3 cellular contexts compared by ENCODE assay signal in the genomic region with DNA sequence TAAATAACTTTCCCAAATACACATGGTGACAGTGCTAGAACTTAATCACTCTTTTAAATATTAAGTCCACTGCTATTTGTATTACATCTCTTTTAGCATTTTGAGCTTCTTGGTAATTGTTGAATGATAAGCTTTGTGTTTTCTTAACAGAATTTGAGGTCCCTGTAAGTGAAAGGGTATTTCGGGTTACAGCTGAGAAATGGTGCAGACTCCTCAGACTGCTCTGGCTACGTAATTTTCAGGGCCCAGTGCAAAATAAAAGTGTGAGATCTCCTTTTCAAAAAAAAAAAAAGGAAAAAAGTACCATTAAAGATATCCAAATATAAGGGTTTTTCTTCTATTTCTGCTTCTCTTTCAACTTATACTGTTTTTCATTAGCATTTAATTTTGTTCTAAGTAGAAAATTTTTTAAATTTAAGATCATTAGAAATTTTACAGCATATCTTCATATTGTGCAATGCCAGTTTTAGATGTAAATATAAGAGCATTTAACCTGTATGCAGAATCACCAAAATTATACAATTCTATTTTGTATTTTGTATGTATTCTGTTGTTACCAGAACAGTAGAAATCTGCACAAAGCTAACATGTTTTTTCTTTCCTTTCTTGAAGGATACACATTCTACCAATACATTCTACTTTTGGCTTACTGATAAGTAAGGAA.
TF ChIP-seq lines count a peak whose summit lies in the region.

No MANE protein-coding gene starts in this region.

TF ChIP-seq in IMR-90, 13 proteins besides CTCF, POLR2A, EP300 and RAD21:
- TF ChIP-seq MAZ (IDR thresholded peaks at IDR 0.05; ENCODE audit: borderline replicate concordance, low read depth, low read length): no peak
- TF ChIP-seq CHD1 (IDR thresholded peaks at IDR 0.05; ENCODE audit: low read depth, low read length): no peak
- TF ChIP-seq SMC3 (IDR thresholded peaks at IDR 0.05; ENCODE audit: low read depth, low read length): no peak
- no peak for TF ChIP-seq MAFK (IDR thresholded peaks at IDR 0.05; ENCODE audit: low read depth, low read length)
- TF ChIP-seq RFX5 (IDR thresholded peaks at IDR 0.05; ENCODE audit: low read depth, low read length): no peak
- TF ChIP-seq CEBPB (IDR thresholded peaks at IDR 0.05; ENCODE audit: low read depth, low read length): peak; percentile 35; the same call in 1 of the 2 replicates
- no peak for TF ChIP-seq RCOR1 (IDR thresholded peaks at IDR 0.05; ENCODE audit: insufficient replicate concordance, low read length)
- TF ChIP-seq NFE2L2 (IDR thresholded peaks at IDR 0.05; ENCODE audit: low read depth, low read length): no peak
- no peak for TF ChIP-seq BHLHE40 (IDR thresholded peaks at IDR 0.05; ENCODE audit: low read depth, low read length)

TF ChIP-seq in SK-N-SH, 30 proteins besides CTCF, POLR2A, EP300 and RAD21:
- TF ChIP-seq FOXJ3 (CRISPR knock-in tag; IDR thresholded peaks at IDR 0.05): no peak
- TF ChIP-seq CHD2 (IDR thresholded peaks at IDR 0.05; ENCODE audit: low read length, partially characterized antibody): no peak
- no peak for TF ChIP-seq GABPA (IDR thresholded peaks at IDR 0.05; ENCODE audit: low read depth)
- TF ChIP-seq, protein P1, sequence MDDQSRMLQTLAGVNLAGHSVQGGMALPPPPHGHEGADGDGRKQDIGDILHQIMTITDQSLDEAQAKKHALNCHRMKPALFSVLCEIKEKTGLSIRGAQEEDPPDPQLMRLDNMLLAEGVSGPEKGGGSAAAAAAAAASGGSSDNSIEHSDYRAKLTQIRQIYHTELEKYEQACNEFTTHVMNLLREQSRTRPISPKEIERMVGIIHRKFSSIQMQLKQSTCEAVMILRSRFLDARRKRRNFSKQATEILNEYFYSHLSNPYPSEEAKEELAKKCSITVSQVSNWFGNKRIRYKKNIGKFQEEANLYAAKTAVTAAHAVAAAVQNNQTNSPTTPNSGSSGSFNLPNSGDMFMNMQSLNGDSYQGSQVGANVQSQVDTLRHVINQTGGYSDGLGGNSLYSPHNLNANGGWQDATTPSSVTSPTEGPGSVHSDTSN (IDR thresholded peaks at IDR 0.05): no peak
- no peak for TF ChIP-seq GATA2 (CRISPR knock-in tag; IDR thresholded peaks at IDR 0.05)
- no peak for TF ChIP-seq ELF1 (IDR thresholded peaks at IDR 0.05)

TF ChIP-seq in GM23338, 12 proteins besides CTCF, POLR2A, EP300 and RAD21:
- TF ChIP-seq STAT1 (IDR thresholded peaks at IDR 0.05; ENCODE audit: unreplicated experiment) (no peak), CREB1 (CRISPR knock-in tag; IDR thresholded peaks at IDR 0.05; ENCODE audit: low read depth) (no peak), JUNB (IDR thresholded peaks at IDR 0.05; ENCODE audit: unreplicated experiment) (no peak), NANOG (IDR thresholded peaks at IDR 0.05; ENCODE audit: borderline replicate concordance) (no peak), ZNF331 (CRISPR knock-in tag; IDR thresholded peaks at IDR 0.05; ENCODE audit: low read depth) (no peak), ZNF114 (CRISPR knock-in tag; IDR thresholded peaks at IDR 0.05) (no peak), POLR2AphosphoS5 (IDR thresholded peaks at IDR 0.05; ENCODE audit: low read depth) (no peak), EZH2 (IDR thresholded peaks at IDR 0.05; ENCODE audit: low read depth, unreplicated experiment) (no peak), EZH2phosphoT487 (IDR thresholded peaks at IDR 0.05; ENCODE audit: unreplicated experiment) (no peak)
- TF ChIP-seq, protein P2, sequence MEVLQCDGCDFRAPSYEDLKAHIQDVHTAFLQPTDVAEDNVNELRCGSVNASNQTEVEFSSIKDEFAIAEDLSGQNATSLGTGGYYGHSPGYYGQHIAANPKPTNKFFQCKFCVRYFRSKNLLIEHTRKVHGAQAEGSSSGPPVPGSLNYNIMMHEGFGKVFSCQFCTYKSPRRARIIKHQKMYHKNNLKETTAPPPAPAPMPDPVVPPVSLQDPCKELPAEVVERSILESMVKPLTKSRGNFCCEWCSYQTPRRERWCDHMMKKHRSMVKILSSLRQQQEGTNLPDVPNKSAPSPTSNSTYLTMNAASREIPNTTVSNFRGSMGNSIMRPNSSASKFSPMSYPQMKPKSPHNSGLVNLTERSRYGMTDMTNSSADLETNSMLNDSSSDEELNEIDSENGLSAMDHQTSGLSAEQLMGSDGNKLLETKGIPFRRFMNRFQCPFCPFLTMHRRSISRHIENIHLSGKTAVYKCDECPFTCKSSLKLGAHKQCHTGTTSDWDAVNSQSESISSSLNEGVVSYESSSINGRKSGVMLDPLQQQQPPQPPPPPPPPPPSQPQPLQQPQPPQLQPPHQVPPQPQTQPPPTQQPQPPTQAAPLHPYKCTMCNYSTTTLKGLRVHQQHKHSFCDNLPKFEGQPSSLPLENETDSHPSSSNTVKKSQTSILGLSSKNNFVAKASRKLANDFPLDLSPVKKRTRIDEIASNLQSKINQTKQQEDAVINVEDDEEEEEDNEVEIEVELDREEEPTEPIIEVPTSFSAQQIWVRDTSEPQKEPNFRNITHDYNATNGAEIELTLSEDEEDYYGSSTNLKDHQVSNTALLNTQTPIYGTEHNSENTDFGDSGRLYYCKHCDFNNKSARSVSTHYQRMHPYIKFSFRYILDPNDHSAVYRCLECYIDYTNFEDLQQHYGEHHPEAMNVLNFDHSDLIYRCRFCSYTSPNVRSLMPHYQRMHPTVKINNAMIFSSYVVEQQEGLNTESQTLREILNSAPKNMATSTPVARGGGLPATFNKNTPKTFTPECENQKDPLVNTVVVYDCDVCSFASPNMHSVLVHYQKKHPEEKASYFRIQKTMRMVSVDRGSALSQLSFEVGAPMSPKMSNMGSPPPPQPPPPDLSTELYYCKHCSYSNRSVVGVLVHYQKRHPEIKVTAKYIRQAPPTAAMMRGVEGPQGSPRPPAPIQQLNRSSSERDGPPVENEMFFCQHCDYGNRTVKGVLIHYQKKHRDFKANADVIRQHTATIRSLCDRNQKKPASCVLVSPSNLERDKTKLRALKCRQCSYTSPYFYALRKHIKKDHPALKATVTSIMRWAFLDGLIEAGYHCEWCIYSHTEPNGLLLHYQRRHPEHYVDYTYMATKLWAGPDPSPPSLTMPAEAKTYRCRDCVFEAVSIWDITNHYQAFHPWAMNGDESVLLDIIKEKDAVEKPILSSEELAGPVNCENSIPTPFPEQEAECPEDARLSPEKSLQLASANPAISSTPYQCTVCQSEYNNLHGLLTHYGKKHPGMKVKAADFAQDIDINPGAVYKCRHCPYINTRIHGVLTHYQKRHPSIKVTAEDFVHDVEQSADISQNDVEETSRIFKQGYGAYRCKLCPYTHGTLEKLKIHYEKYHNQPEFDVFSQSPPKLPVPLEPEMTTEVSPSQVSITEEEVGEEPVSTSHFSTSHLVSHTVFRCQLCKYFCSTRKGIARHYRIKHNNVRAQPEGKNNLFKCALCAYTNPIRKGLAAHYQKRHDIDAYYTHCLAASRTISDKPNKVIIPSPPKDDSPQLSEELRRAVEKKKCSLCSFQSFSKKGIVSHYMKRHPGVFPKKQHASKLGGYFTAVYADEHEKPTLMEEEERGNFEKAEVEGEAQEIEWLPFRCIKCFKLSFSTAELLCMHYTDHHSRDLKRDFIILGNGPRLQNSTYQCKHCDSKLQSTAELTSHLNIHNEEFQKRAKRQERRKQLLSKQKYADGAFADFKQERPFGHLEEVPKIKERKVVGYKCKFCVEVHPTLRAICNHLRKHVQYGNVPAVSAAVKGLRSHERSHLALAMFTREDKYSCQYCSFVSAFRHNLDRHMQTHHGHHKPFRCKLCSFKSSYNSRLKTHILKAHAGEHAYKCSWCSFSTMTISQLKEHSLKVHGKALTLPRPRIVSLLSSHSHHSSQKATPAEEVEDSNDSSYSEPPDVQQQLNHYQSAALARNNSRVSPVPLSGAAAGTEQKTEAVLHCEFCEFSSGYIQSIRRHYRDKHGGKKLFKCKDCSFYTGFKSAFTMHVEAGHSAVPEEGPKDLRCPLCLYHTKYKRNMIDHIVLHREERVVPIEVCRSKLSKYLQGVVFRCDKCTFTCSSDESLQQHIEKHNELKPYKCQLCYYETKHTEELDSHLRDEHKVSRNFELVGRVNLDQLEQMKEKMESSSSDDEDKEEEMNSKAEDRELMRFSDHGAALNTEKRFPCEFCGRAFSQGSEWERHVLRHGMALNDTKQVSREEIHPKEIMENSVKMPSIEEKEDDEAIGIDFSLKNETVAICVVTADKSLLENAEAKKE (CRISPR knock-in tag; IDR thresholded peaks at IDR 0.05): no peak
- TF ChIP-seq, protein P3, sequence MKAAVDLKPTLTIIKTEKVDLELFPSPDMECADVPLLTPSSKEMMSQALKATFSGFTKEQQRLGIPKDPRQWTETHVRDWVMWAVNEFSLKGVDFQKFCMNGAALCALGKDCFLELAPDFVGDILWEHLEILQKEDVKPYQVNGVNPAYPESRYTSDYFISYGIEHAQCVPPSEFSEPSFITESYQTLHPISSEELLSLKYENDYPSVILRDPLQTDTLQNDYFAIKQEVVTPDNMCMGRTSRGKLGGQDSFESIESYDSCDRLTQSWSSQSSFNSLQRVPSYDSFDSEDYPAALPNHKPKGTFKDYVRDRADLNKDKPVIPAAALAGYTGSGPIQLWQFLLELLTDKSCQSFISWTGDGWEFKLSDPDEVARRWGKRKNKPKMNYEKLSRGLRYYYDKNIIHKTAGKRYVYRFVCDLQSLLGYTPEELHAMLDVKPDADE (IDR thresholded peaks at IDR 0.05): no peak
- TF ChIP-seq, protein P4, sequence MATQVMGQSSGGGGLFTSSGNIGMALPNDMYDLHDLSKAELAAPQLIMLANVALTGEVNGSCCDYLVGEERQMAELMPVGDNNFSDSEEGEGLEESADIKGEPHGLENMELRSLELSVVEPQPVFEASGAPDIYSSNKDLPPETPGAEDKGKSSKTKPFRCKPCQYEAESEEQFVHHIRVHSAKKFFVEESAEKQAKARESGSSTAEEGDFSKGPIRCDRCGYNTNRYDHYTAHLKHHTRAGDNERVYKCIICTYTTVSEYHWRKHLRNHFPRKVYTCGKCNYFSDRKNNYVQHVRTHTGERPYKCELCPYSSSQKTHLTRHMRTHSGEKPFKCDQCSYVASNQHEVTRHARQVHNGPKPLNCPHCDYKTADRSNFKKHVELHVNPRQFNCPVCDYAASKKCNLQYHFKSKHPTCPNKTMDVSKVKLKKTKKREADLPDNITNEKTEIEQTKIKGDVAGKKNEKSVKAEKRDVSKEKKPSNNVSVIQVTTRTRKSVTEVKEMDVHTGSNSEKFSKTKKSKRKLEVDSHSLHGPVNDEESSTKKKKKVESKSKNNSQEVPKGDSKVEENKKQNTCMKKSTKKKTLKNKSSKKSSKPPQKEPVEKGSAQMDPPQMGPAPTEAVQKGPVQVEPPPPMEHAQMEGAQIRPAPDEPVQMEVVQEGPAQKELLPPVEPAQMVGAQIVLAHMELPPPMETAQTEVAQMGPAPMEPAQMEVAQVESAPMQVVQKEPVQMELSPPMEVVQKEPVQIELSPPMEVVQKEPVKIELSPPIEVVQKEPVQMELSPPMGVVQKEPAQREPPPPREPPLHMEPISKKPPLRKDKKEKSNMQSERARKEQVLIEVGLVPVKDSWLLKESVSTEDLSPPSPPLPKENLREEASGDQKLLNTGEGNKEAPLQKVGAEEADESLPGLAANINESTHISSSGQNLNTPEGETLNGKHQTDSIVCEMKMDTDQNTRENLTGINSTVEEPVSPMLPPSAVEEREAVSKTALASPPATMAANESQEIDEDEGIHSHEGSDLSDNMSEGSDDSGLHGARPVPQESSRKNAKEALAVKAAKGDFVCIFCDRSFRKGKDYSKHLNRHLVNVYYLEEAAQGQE (IDR thresholded peaks at IDR 0.05; ENCODE audit: unreplicated experiment): no peak
